ENCODE assay signal across 8 cellular contexts in genomic region chr6:133983099-133983939, GRCh38. TPM values are rescaled to one million over a fixed set of nuclear protein-coding genes. Genes with fewer than 3 reads are reported as not detected.
DNase-seq lines count a peak whose midpoint lies in the region; ATAC-seq lines count a peak whose summit lies in the region.

No MANE protein-coding gene starts in this region.

- no peak for ATAC-seq in GM21717 (IDR thresholded peaks at IDR 0.05; ENCODE audit: unreplicated experiment)
- no peak for ATAC-seq in HG02763 (IDR thresholded peaks at IDR 0.05; ENCODE audit: unreplicated experiment)

- DNase-seq in GDM1 (lab: John Stamatoyannopoulos, UW) (peak; percentile 71), RPMI7951 (ENCODE audit: low read depth) (peak; percentile 91), SHP77 (lab: John Stamatoyannopoulos, UW) (no peak), DMS79 treated with DMSO at 0.1 percent for 48 hours (lab: John Stamatoyannopoulos, UW) (no peak)
- peak; percentile 33 for DNase-seq in activated naive CD4-positive, alpha-beta T cell treated with Interleukin-2 at 50 U/mL for 16 hours
- peak; percentile 7 to 46 for DNase-seq in stimulated activated CD4-positive, alpha-beta T cell treated with anti-CD3 and anti-CD28 coated beads, Interleukin-12 subunit alpha, Interleukin-12 subunit beta, amount 100 ng/mL, for 24 hours (ENCODE audit: low read depth in 2 of 2)

RNA-seq across cellular contexts. Expression of gene TBPL1, which starts 30.3 kb away (rescaled TPM):
- 39.5 and 54.7 TPM in 2 replicates for total RNA-seq in RPMI7951 (2014; rRNA removed; shearing (Covaris generic))

Comparison
In these comparisons a context has a peak if more than half of its experiments do, and no peak if none do; other contexts are left out.
1. DNase-seq: peak in GDM1 (single experiment), RPMI7951 (single experiment), activated naive CD4-positive, alpha-beta T cell treated with Interleukin-2 at 50 U/mL for 16 hours (single experiment) and stimulated activated CD4-positive, alpha-beta T cell treated with anti-CD3 and anti-CD28 coated beads, Interleukin-12 subunit alpha, Interleukin-12 subunit beta, amount 100 ng/mL, for 24 hours (2 of 2); none in SHP77 (0 of 2) and DMS79 treated with DMSO at 0.1 percent for 48 hours (single experiment).